ENCODE assay signal across 1 cellular context in the genomic region with DNA sequence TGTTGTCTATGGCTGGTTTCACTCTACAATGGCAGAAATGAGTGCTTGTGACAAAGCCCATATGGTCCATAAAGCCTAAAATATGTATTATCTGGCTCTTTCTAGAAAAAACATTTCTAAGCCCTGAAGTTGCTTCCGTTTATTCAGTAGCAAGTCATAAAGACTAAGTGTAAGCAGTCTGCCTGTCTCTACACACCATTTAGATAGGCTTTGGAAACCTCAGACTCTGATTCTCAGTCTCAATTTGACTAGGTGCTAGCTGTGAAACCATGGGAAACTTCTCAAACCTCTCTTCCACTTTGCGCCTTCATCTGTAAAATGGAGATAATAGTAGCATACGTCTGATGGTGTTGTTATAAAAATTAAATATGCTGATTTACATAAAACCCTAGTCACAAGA.
TF ChIP-seq lines count a peak whose summit lies in the region.

No MANE protein-coding gene starts in this region.

TF ChIP-seq in A549, 52 proteins besides CTCF, POLR2A, EP300 and RAD21 (continued from another document):
- TF ChIP-seq, protein P1, sequence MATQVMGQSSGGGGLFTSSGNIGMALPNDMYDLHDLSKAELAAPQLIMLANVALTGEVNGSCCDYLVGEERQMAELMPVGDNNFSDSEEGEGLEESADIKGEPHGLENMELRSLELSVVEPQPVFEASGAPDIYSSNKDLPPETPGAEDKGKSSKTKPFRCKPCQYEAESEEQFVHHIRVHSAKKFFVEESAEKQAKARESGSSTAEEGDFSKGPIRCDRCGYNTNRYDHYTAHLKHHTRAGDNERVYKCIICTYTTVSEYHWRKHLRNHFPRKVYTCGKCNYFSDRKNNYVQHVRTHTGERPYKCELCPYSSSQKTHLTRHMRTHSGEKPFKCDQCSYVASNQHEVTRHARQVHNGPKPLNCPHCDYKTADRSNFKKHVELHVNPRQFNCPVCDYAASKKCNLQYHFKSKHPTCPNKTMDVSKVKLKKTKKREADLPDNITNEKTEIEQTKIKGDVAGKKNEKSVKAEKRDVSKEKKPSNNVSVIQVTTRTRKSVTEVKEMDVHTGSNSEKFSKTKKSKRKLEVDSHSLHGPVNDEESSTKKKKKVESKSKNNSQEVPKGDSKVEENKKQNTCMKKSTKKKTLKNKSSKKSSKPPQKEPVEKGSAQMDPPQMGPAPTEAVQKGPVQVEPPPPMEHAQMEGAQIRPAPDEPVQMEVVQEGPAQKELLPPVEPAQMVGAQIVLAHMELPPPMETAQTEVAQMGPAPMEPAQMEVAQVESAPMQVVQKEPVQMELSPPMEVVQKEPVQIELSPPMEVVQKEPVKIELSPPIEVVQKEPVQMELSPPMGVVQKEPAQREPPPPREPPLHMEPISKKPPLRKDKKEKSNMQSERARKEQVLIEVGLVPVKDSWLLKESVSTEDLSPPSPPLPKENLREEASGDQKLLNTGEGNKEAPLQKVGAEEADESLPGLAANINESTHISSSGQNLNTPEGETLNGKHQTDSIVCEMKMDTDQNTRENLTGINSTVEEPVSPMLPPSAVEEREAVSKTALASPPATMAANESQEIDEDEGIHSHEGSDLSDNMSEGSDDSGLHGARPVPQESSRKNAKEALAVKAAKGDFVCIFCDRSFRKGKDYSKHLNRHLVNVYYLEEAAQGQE (IDR thresholded peaks at IDR 0.05) = no peak
- TF ChIP-seq BHLHE40 (IDR thresholded peaks at IDR 0.05; ENCODE audit: low read depth, low read length) = no peak
- TF ChIP-seq ZC3H11A (IDR thresholded peaks at IDR 0.05) = no peak
- TF ChIP-seq SMC3 (IDR thresholded peaks at IDR 0.05) = no peak
- TF ChIP-seq, protein P2, sequence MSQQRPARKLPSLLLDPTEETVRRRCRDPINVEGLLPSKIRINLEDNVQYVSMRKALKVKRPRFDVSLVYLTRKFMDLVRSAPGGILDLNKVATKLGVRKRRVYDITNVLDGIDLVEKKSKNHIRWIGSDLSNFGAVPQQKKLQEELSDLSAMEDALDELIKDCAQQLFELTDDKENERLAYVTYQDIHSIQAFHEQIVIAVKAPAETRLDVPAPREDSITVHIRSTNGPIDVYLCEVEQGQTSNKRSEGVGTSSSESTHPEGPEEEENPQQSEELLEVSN (IDR thresholded peaks at IDR 0.05; ENCODE audit: borderline replicate concordance, low read depth) = no peak
- TF ChIP-seq MYC (IDR thresholded peaks at IDR 0.05; ENCODE audit: borderline replicate concordance, low read length) = no peak
- no peak for TF ChIP-seq RNF2 (IDR thresholded peaks at IDR 0.05; ENCODE audit: borderline replicate concordance, low read depth)
- TF ChIP-seq, protein P3, sequence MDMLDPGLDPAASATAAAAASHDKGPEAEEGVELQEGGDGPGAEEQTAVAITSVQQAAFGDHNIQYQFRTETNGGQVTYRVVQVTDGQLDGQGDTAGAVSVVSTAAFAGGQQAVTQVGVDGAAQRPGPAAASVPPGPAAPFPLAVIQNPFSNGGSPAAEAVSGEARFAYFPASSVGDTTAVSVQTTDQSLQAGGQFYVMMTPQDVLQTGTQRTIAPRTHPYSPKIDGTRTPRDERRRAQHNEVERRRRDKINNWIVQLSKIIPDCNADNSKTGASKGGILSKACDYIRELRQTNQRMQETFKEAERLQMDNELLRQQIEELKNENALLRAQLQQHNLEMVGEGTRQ (IDR thresholded peaks at IDR 0.05) = no peak
- no peak for TF ChIP-seq GATA3 (IDR thresholded peaks at IDR 0.05; ENCODE audit: borderline replicate concordance)
- no peak for TF ChIP-seq ZSCAN20 (CRISPR knock-in tag; IDR thresholded peaks at IDR 0.05)
- TF ChIP-seq HEYL (CRISPR knock-in tag; IDR thresholded peaks at IDR 0.05) = no peak
- no peak for TF ChIP-seq HOXA7 (CRISPR knock-in tag; IDR thresholded peaks at IDR 0.05)
- TF ChIP-seq FOSB (CRISPR knock-in tag; IDR thresholded peaks at IDR 0.05) = no peak
TF ChIP-seq in A549: peak in this region for 0.
